ENCODE assay signal across 8 cellular contexts in the genomic region with DNA sequence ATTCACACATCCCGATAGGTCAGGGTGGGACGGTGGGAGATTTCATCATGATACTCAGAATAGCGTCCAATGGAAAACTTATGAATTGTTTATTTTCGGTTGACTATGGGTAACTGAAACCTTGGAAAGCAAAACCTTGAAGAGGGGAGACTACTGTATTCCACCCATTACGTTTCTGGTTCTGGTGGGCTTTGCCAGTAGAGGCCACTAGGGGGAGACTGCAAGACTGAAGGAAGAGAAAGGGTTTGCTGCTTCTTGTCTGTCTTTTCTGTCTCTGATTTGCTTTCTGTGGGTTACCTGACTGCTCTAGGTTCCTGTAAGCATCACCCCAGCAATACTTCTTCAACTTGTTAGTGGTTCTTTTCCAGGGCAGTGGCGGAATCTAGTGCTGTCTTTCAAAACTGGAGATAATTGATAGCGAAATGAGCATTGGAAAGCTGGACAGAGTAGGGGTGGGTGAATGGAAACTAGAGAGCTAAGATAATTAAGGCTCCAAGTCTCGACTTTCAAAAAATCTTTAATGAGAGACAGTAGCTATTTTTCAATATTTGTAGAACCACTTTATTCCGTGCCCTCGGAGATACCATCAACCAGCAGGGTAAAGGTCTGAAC. TPM values are rescaled to one million over a fixed set of nuclear protein-coding genes. Genes with fewer than 3 reads are reported as not detected.
DNase-seq lines count a peak whose midpoint lies in the region; ATAC-seq and TF ChIP-seq lines count a peak whose summit lies in the region.

No MANE protein-coding gene starts in this region.

- no peak overlapping the region for H4K8ac ChIP-seq in H9 (replicated peaks; ENCODE audit: insufficient read length, low read depth, low read length)

- no peaks in the 10 kb centered on the region for H3K79me2 ChIP-seq in H9 (ENCODE audit: insufficient read depth, low read length)

- no CpG with 5 or more reads among the region's 10 CpGs for WGBS in H9 (ENCODE audit: extremely low coverage, insufficient read length, low lambda C conversion rate)
- 59 to 64% methylated on average over 10 of the region's 10 CpGs for WGBS in esophagus squamous epithelium, 2 donors
- 58 to 69% methylated on average over 10 of the region's 10 CpGs for WGBS in gastroesophageal sphincter (ENCODE audit: low coverage in 1 of 2), 2 donors

- H3K27ac Mint-ChIP-seq in activated CD8-positive, alpha-beta memory T cell treated with anti-CD3 and anti-CD28 coated beads, Interleukin-2, amount 10 ng/mL, durations not matched to agents 7 days and 5 days, result no peak overlapping the region
- H3K27ac Mint-ChIP-seq in H9, result no peak overlapping the region

- no peak overlapping the region for H3K56ac ChIP-seq in H9 (ENCODE audit: insufficient read length, low read depth, low read length)

- no peak overlapping the region for H3K4ac ChIP-seq in H9 (ENCODE audit: low read depth, low read length)

- H2BK20ac ChIP-seq in H9 (ENCODE audit: low read depth, low read length, poor library complexity, severe bottlenecking), result no peak overlapping the region

- H3K23ac ChIP-seq in H9 (ENCODE audit: insufficient read length, low read depth, low read length), result no peak overlapping the region

- no peak overlapping the region for H3T11ph ChIP-seq in H9 (ENCODE audit: low read length)

- no peak overlapping the region for H4K5ac ChIP-seq in H9 (ENCODE audit: insufficient read length, low read depth, low read length)

- H3K27ac ChIP-seq in H9 (ENCODE audit: insufficient read length, low read depth, low read length) (no peak overlapping the region), dorsolateral prefrontal cortex (no peak overlapping the region), esophagus squamous epithelium (no peak overlapping the region), gastroesophageal sphincter (no peak overlapping the region)

- H3K79me1 ChIP-seq in H9 (ENCODE audit: insufficient read depth, low read depth, low read length, poor library complexity, severe bottlenecking), result no peaks in the 10 kb centered on the region

- CTCF ChIA-PET in activated CD8-positive, alpha-beta memory T cell treated with anti-CD3 and anti-CD28 coated beads, Interleukin-2, amount 10 ng/mL, durations not matched to agents 7 days and 5 days (lab: Charles Lee), result interaction anchor here (0.7 to 1.2 kb wide), 4 partner anchors 11 to 110 kb away, joined by 3 read pairs; no protein-coding TSS in a partner anchor

- H3K4me1 ChIP-seq in H9 (ENCODE audit: insufficient read depth, low read length) (no peaks in the 10 kb centered on the region), esophagus squamous epithelium (peaks cover 0 to 1% (median 0%) of the 10 kb centered on the region in 3 donors), gastroesophageal sphincter (peaks cover 0 to under 1% (median 0%) of the 10 kb centered on the region in 3 donors)

- no peak overlapping the region for H2BK15ac ChIP-seq in H9 (ENCODE audit: low read depth, low read length)

- no peak overlapping the region for H2BK120ac ChIP-seq in H9 (ENCODE audit: low read depth, low read length, poor library complexity, severe bottlenecking)

- H3K9me3 ChIP-seq in H9 (ENCODE audit: control insufficient read depth, low read depth, low read length) (no peaks in the 10 kb centered on the region), esophagus squamous epithelium (no peaks in the 10 kb centered on the region), gastroesophageal sphincter (no peaks in the 10 kb centered on the region)

- H3K27me3 Mint-ChIP-seq in activated CD8-positive, alpha-beta memory T cell treated with anti-CD3 and anti-CD28 coated beads, Interleukin-2, amount 10 ng/mL, durations not matched to agents 7 days and 5 days, result peaks cover 9% of the 10 kb centered on the region
- H3K27me3 Mint-ChIP-seq in H9 (ENCODE audit: low read depth), result peaks cover 23% of the 10 kb centered on the region

- no peaks in the 10 kb centered on the region for H3K9me3 Mint-ChIP-seq in activated CD8-positive, alpha-beta memory T cell treated with anti-CD3 and anti-CD28 coated beads, Interleukin-2, amount 10 ng/mL, durations not matched to agents 7 days and 5 days (ENCODE audit: low read depth)
- no peaks in the 10 kb centered on the region for H3K9me3 Mint-ChIP-seq in H9

- no peaks in the 10 kb centered on the region for H4K20me1 ChIP-seq in H9 (ENCODE audit: control insufficient read depth, insufficient read depth, insufficient read length)

- H2AFZ ChIP-seq in H9 (ENCODE audit: low read length), result no peak overlapping the region

- H3K4me1 Mint-ChIP-seq in activated CD8-positive, alpha-beta memory T cell treated with anti-CD3 and anti-CD28 coated beads, Interleukin-2, amount 10 ng/mL, durations not matched to agents 7 days and 5 days, result no peaks in the 10 kb centered on the region
- H3K4me1 Mint-ChIP-seq in H9, result peaks cover 3 to 4% of the 10 kb centered on the region in 2 experiments

- no peaks in the 10 kb centered on the region for H3K27me3 ChIP-seq in H9 (ENCODE audit: insufficient read depth, low read length)
- H3K27me3 ChIP-seq in dorsolateral prefrontal cortex, result peaks cover 0 to 17% (median 0%) of the 10 kb centered on the region in 45 donors
- peaks cover 0 to 27% (median 0%) of the 10 kb centered on the region in 4 donors for H3K27me3 ChIP-seq in esophagus squamous epithelium
- no peaks in the 10 kb centered on the region for H3K27me3 ChIP-seq in gastroesophageal sphincter

- peak; percentile 87 for TF ChIP-seq CTCF in H9 (conservative IDR thresholded peaks at IDR 0.05)
- peak in 36 of 56 donors; percentile 14 to 51 (median 30) for TF ChIP-seq CTCF in dorsolateral prefrontal cortex (IDR thresholded peaks at IDR 0.05 in 54 of 56, conservative IDR thresholded peaks at IDR 0.05 in 2 of 56; ENCODE audit: low read depth in 1 of 56, partially characterized antibody in 56 of 56)
- peak in 2 of 6 experiments; percentile 20 to 31 for TF ChIP-seq CTCF in esophagus squamous epithelium (IDR thresholded peaks at IDR 0.05)
- peak in 1 of 4 experiments; percentile 24 for TF ChIP-seq CTCF in gastroesophageal sphincter (IDR thresholded peaks at IDR 0.05)

- no peaks in the 10 kb centered on the region for H3K23me2 ChIP-seq in H9 (ENCODE audit: insufficient read length, low read depth, low read length, poor library complexity, severe bottlenecking)

- no peak overlapping the region for H2AK5ac ChIP-seq in H9 (ENCODE audit: insufficient read length, low read length)

- TF ChIP-seq POLR2A in esophagus squamous epithelium (IDR thresholded peaks at IDR 0.05), result no peak
- no peak for TF ChIP-seq POLR2A in gastroesophageal sphincter (IDR thresholded peaks at IDR 0.05)

- no peak overlapping the region for H2BK5ac ChIP-seq in H9 (ENCODE audit: insufficient read length, low read length)

- no peak overlapping the region for H3K14ac ChIP-seq in H9 (ENCODE audit: insufficient read depth, low read length)

- DNase-seq in activated CD8-positive, alpha-beta memory T cell treated with anti-CD3 and anti-CD28 coated beads for 24 hours, result peak; percentile 57
- DNase-seq in activated CD8-positive, alpha-beta memory T cell treated with anti-CD3 and anti-CD28 coated beads, Interleukin-2, amount 10 ng/mL, durations not matched to agents 7 days and 5 days, result no peak
- peak; percentile 57 for DNase-seq in H9
- DNase-seq in NCI-H2171 (lab: John Stamatoyannopoulos, UW), result peak; percentile 9
- DNase-seq in dorsolateral prefrontal cortex, result no peak
- peak; percentile 4 to 15 for DNase-seq in stimulated activated CD8-positive, alpha-beta memory T cell treated with anti-CD3 and anti-CD28 coated beads, Interleukin-2, amount 100 ng/mL, for 48 hours (ENCODE audit: low read depth in 2 of 2)
- no peak for DNase-seq in esophagus squamous epithelium (lab: John Stamatoyannopoulos, UW)

- no peak overlapping the region for H3K18ac ChIP-seq in H9 (ENCODE audit: insufficient read length, low read depth, low read length)

- H3K36me3 ChIP-seq in esophagus squamous epithelium (no peaks in the 10 kb centered on the region), gastroesophageal sphincter (no peaks in the 10 kb centered on the region)

- H3K4me3 ChIP-seq in dorsolateral prefrontal cortex (no peak overlapping the region), esophagus squamous epithelium (no peak overlapping the region), gastroesophageal sphincter (no peak overlapping the region)

- no peaks in the 10 kb centered on the region for H3K36me3 Mint-ChIP-seq in activated CD8-positive, alpha-beta memory T cell treated with anti-CD3 and anti-CD28 coated beads, Interleukin-2, amount 10 ng/mL, durations not matched to agents 7 days and 5 days
- H3K36me3 Mint-ChIP-seq in H9 (ENCODE audit: insufficient read depth in 1 of 3, low read depth in 3 of 3), result no peaks in the 10 kb centered on the region

- no peak overlapping the region for H4K91ac ChIP-seq in H9 (ENCODE audit: insufficient read length, low read depth, low read length)

- intact Hi-C loops in dorsolateral prefrontal cortex (cut with DNase I) (no loop called here), esophagus squamous epithelium (cut with DNase I) (no loop called here)

- no peak for ATAC-seq in activated CD8-positive, alpha-beta memory T cell treated with anti-CD3 and anti-CD28 coated beads, Interleukin-2, amount 10 ng/mL, durations not matched to agents 7 days and 5 days
- ATAC-seq in gastroesophageal sphincter, result no peak

- H2BK12ac ChIP-seq in H9 (ENCODE audit: insufficient read length, low read depth, low read length), result no peak overlapping the region

- H3K4me3 Mint-ChIP-seq in activated CD8-positive, alpha-beta memory T cell treated with anti-CD3 and anti-CD28 coated beads, Interleukin-2, amount 10 ng/mL, durations not matched to agents 7 days and 5 days, result no peak overlapping the region
- H3K4me3 Mint-ChIP-seq in H9, result no peak overlapping the region

- no peak for TF ChIP-seq EP300 in gastroesophageal sphincter (IDR thresholded peaks at IDR 0.05)

- no peak overlapping the region for H3K4me2 ChIP-seq in H9 (ENCODE audit: insufficient read depth, insufficient read length, low read length)

- no peak overlapping the region for H3K9ac ChIP-seq in H9 (ENCODE audit: extremely low read depth, insufficient read length, low read length)

RNA-seq across cellular contexts. Expression of gene GRIN3A, which starts 27.0 kb away (rescaled TPM):
- not detected for total RNA-seq in activated CD8-positive, alpha-beta memory T cell treated with anti-CD3 and anti-CD28 coated beads, Interleukin-2, amount 10 ng/mL, durations not matched to agents 7 days and 5 days
- total RNA-seq in H9 (2021), result not detected in 2 replicates
- total RNA-seq in dorsolateral prefrontal cortex, result 10 to 100 TPM in 36 of 120 experiments, 1 to 10 TPM in 84; 2.7 to 19.9 (median 8.4) TPM
- under 1 TPM in 2 of 4 donors, not detected in 2; under 0.01 to 0.06 TPM for total RNA-seq in esophagus squamous epithelium
- under 1 TPM; under 0.01 to 0.69 (median 0.41) TPM for total RNA-seq in gastroesophageal sphincter

Comparison
In these comparisons a context has a peak if more than half of its experiments do, and no peak if none do; other contexts are left out.
1. DNase-seq: peak in activated CD8-positive, alpha-beta memory T cell treated with anti-CD3 and anti-CD28 coated beads for 24 hours (single experiment), H9 (single experiment), NCI-H2171 (single experiment) and stimulated activated CD8-positive, alpha-beta memory T cell treated with anti-CD3 and anti-CD28 coated beads, Interleukin-2, amount 100 ng/mL, for 48 hours (2 of 2); none in activated CD8-positive, alpha-beta memory T cell treated with anti-CD3 and anti-CD28 coated beads, Interleukin-2, amount 10 ng/mL, durations not matched to agents 7 days and 5 days (single experiment), dorsolateral prefrontal cortex (0 of 10) and esophagus squamous epithelium (single experiment).